Comparison of ENCODE assay signal across 26 cellular contexts in genomic region chr17:63329876-63330275, GRCh38.
"Had no signal": no experiment of that assay in that cellular context is flagged by ENCODE, and none has a peak within 500 bp of the region (broad histone marks: within the 10 kb centered on the region; RNA-seq: fewer than 3 reads in every experiment).

No MANE protein-coding gene starts in this region.

- H3K4me3 ChIP-seq: coronary artery, dorsolateral prefrontal cortex had no signal

- DNase-seq: activated CD4-positive, alpha-beta memory T cell treated with anti-CD3 and anti-CD28 coated beads, Interleukin-2, amount 10 ng/mL, durations not matched to agents 7 days and 5 days; activated CD4-positive, alpha-beta T cell treated with anti-CD3 and anti-CD28 coated beads for 1 hour; activated CD4-positive, alpha-beta T cell treated with anti-CD3 and anti-CD28 coated beads for 4 hours; activated CD4-positive, alpha-beta T cell treated with anti-CD3 and anti-CD28 coated beads, Interleukin-2, amount 10 ng/mL, durations not matched to agents 7 days and 5 days; activated CD4-positive, alpha-beta T cell treated with anti-CD3 and anti-CD28 coated beads, Interleukin-2, amount 50 U/mL, for 4 hours; activated CD8-positive, alpha-beta memory T cell treated with anti-CD3 and anti-CD28 coated beads, Interleukin-2, amount 50 U/mL, for 48 hours; activated gamma-delta T cell; activated naive CD4-positive, alpha-beta T cell; activated naive CD4-positive, alpha-beta T cell treated with anti-CD3 and anti-CD28 coated beads, Interleukin-2, amount 10 ng/mL, durations not matched to agents 7 days and 5 days; activated naive CD8-positive, alpha-beta T cell treated with anti-CD3 and anti-CD28 coated beads, Interleukin-2, amount 10 ng/mL, durations not matched to agents 7 days and 5 days; activated T-cell treated with anti-CD3 and anti-CD28 coated beads for 4 hours; activated T-cell treated with anti-CD3 and anti-CD28 coated beads, Interleukin-2, amount 50 U/mL, for 24 hours; activated T-cell treated with anti-CD3 and anti-CD28 coated beads, Interleukin-2, amount 50 U/mL, for 72 hours; brain microvascular endothelial cell; dorsolateral prefrontal cortex; effector memory CD4-positive, alpha-beta T cell; endodermal cell; foreskin fibroblast; head of caudate nucleus; T-helper 17 cell had no signal

- H3K36me3 ChIP-seq: brain microvascular endothelial cell had no signal

- ATAC-seq: activated naive CD4-positive, alpha-beta T cell treated with anti-CD3 and anti-CD28 coated beads, Interleukin-2, amount 50 U/mL, for 72 hours; activated T-cell treated with anti-CD3 and anti-CD28 coated beads, Interleukin-2, amount 50 U/mL, for 72 hours; esophagus mucosa; T-helper 17 cell had no signal

- H3K27ac ChIP-seq: brain microvascular endothelial cell, coronary artery, dorsolateral prefrontal cortex had no signal

- H3K27me3 ChIP-seq: brain microvascular endothelial cell, dorsolateral prefrontal cortex had no signal

- FAIRE-seq: astrocyte, bronchial epithelial cell, frontal cortex had no signal
